In genomic region chr9:121283072-121283398, GRCh38 we compare ENCODE assay signal across 11 cellular contexts. TPM values are rescaled to one million over a fixed set of nuclear protein-coding genes. Genes with fewer than 3 reads are reported as not detected.
DNase-seq lines count a peak whose midpoint lies in the region; ATAC-seq and TF ChIP-seq lines count a peak whose summit lies in the region.
"Had no signal": no experiment of that assay in that cellular context is flagged by ENCODE, and none has a peak within 500 bp of the region (broad histone marks: within the 10 kb centered on the region; RNA-seq: fewer than 3 reads in every experiment).

No MANE protein-coding gene starts in this region.

- H2AFZ ChIP-seq in mammary epithelial cell (ENCODE audit: low read depth, low read length) = no peak overlapping the region

- H3K9ac ChIP-seq in mammary epithelial cell (ENCODE audit: insufficient read depth, low read length) = no peak overlapping the region

- peaks cover 42% of the 10 kb centered on the region for H3K79me2 ChIP-seq in mammary epithelial cell (ENCODE audit: insufficient read depth, low read length)

- H3K27ac ChIP-seq in mammary epithelial cell (ENCODE audit: insufficient read depth, low read depth, low read length) (peak overlapping the region; percentile 81), muscle layer of duodenum (ENCODE audit: low read length) (peak overlapping the region; percentile 90), testis (peak overlapping the region; percentile 91 to 94)

- TF ChIP-seq POLR2A in testis (IDR thresholded peaks at IDR 0.05) (no peak), lower leg skin (IDR thresholded peaks at IDR 0.05) (no peak)

- no peak for TF ChIP-seq CTCF in mammary epithelial cell (conservative IDR thresholded peaks at IDR 0.05 in 1 of 2, IDR thresholded peaks at IDR 0.05 in 1 of 2; ENCODE audit: extremely low read depth in 1 of 2, insufficient read depth in 1 of 2, low read depth in 1 of 2, low read length in 2 of 2)
- TF ChIP-seq CTCF in testis (IDR thresholded peaks at IDR 0.05) = no peak
- no peak for TF ChIP-seq CTCF in omental fat pad (IDR thresholded peaks at IDR 0.05)
- no peak for TF ChIP-seq CTCF in lower leg skin (IDR thresholded peaks at IDR 0.05)

- H3K4me2 ChIP-seq in mammary epithelial cell (ENCODE audit: insufficient read depth, low read depth, low read length) = peak overlapping the region; percentile 4

- H3K4me1 ChIP-seq in mammary epithelial cell (ENCODE audit: insufficient read depth, low read length) (peaks cover 81% of the 10 kb centered on the region), muscle layer of duodenum (ENCODE audit: control insufficient read depth in 1 of 2, insufficient read depth in 2 of 2, low read length in 2 of 2) (peaks cover 78 to 88% of the 10 kb centered on the region in 2 donors), testis (peaks cover 99% of the 10 kb centered on the region)

- dilution Hi-C loops in mammary epithelial cell (cut with HindIII; ENCODE audit: low sequenced_read_pairs) = loop anchor here (5.0 kb wide), 2 partner anchors 51 to 119 kb away; no protein-coding TSS in a partner anchor

- CTCF ChIA-PET in mammary epithelial cell (lab: Charles Lee; ENCODE audit: low non-redundant PET) = interaction anchor here (0.7 kb wide), 1 partner anchor 86 kb away, joined by 4 read pairs; no protein-coding TSS in a partner anchor

- ATAC-seq in HG02970 (IDR thresholded peaks at IDR 0.05; ENCODE audit: low FRiP score, unreplicated experiment) (no peak), omental fat pad (ENCODE audit: low FRiP score) (no peak)

- no peak overlapping the region for H3K4me3 ChIP-seq in mammary epithelial cell (replicated peaks in 1 of 3; ENCODE audit: insufficient read depth in 1 of 3, low read depth in 2 of 3, low read length in 3 of 3)
- H3K4me3 ChIP-seq in muscle layer of duodenum (ENCODE audit: low read depth in 1 of 2, low read length in 2 of 2) = no peak overlapping the region
- H3K4me3 ChIP-seq in testis = no peak overlapping the region
- no peak overlapping the region for H3K4me3 ChIP-seq in lower leg skin (ENCODE audit: low read depth, poor library complexity, severe bottlenecking)

- WGBS in mammary epithelial cell (ENCODE audit: low coverage, missing lambda C conversion rate) = 100% methylated on average over 2 of the region's 2 CpGs
- WGBS in testis, 2 donors = 57 to 68% methylated on average over 2 of the region's 2 CpGs
- 35 to 47% methylated on average over 2 of the region's 2 CpGs for WGBS in lower leg skin, 2 donors

- in situ Hi-C loops in mammary epithelial cell (cut with MboI; ENCODE audit: low sequenced_read_pairs in 2 of 2) = loop anchor here in 1 of 2 donors (10.0 kb wide), 1 partner anchor 68 kb away; no protein-coding TSS in a partner anchor

- H3K9me3 ChIP-seq in mammary epithelial cell (replicated peaks; ENCODE audit: insufficient read depth, low read length) (no peaks in the 10 kb centered on the region), muscle layer of duodenum (ENCODE audit: control insufficient read depth in 1 of 2, low read length in 2 of 2) (no peaks in the 10 kb centered on the region), testis (no peaks in the 10 kb centered on the region)

- H3K27me3 ChIP-seq in mammary epithelial cell (ENCODE audit: insufficient read depth, low read length) (no peaks in the 10 kb centered on the region), muscle layer of duodenum (ENCODE audit: low read depth, low read length) (no peaks in the 10 kb centered on the region), testis (no peaks in the 10 kb centered on the region)

- BruUV-seq in mammary epithelial cell (replicated peaks; lab: Mats Ljungman, UMichigan) = no TSS peak

- no peaks in the 10 kb centered on the region for H4K20me1 ChIP-seq in mammary epithelial cell (ENCODE audit: insufficient read depth, low read length)

- no peaks in the 10 kb centered on the region for H3K36me3 ChIP-seq in mammary epithelial cell (ENCODE audit: insufficient read depth, low read length)
- H3K36me3 ChIP-seq in muscle layer of duodenum (ENCODE audit: control insufficient read depth in 1 of 2, insufficient read depth in 2 of 2, low read length in 2 of 2) = peaks cover 4 to 19% of the 10 kb centered on the region in 2 donors
- H3K36me3 ChIP-seq in testis (ENCODE audit: low read depth, missing control alignments) = no peaks in the 10 kb centered on the region

- intact Hi-C loops in mammary epithelial cell (cut with micrococcal nuclease) (loop anchor here (10.0 kb wide), 1 partner anchor 208 kb away; the partner anchor contains the start of gene CNTRL), testis (cut with DNase I; ENCODE audit: low total_unique reads) (no loop called here), lower leg skin (cut with DNase I; ENCODE audit: low total_unique reads) (no loop called here)

- peak; percentile 63 to 69 for DNase-seq in Kasumi-1 (lab: John Stamatoyannopoulos, UW)
- no peak for DNase-seq in mammary epithelial cell
- no peak for DNase-seq in testis
- DNase-seq in DMS 273 treated with DMSO at 0.1 percent for 48 hours (lab: John Stamatoyannopoulos, UW) = no peak
- DNase-seq in omental fat pad (ENCODE audit: low spot score) = no peak
- DNase-seq in lower leg skin (ENCODE audit: low spot score in 2 of 2) = no peak
- DNase-seq: activated CD4-positive, alpha-beta T cell treated with anti-CD3 and anti-CD28 coated beads for 1 hour; naive B cell; NCI-H2081 had no signal

RNA-seq across cellular contexts. Expression of gene GSN, which starts 15.1 kb away (rescaled TPM):
- total RNA-seq in mammary epithelial cell (100 to 1,000 TPM; 196 to 723 TPM), testis (100 to 1,000 TPM; 206 to 356 TPM), omental fat pad (1,000 to 10,000 TPM; 3,140 to 6,734 (median 4,294) TPM), lower leg skin (1,000 to 10,000 TPM in 2 of 4 donors, 100 to 1,000 TPM in 2; 835 to 2,031 (median 1,042) TPM)
- polyA plus RNA-seq in mammary epithelial cell (462 TPM), testis (ENCODE audit: insufficient read depth, low read depth, low replicate concordance) (392 TPM)
- 325 TPM for polyA minus RNA-seq in mammary epithelial cell

Comparison
In these comparisons a context has a peak if more than half of its experiments do, and no peak if none do; other contexts are left out.
1. DNase-seq: peak in Kasumi-1 (2 of 2); none in mammary epithelial cell (single experiment), testis (single experiment), DMS 273 treated with DMSO at 0.1 percent for 48 hours (single experiment), omental fat pad (single experiment) and lower leg skin (0 of 2).
2. Peak in every context shown above with its lines, with median percentiles within 50 percentile points of each other: H3K27ac ChIP-seq.